In genomic region chr11:71218789-71219499, GRCh38 we compare ENCODE assay signal across 1 cellular context.
TF ChIP-seq lines count a peak whose summit lies in the region.

No MANE protein-coding gene starts in this region.

TF ChIP-seq in K562, 482 proteins besides CTCF, POLR2A, EP300 and RAD21:
- TF ChIP-seq ZBTB40 (IDR thresholded peaks at IDR 0.05) (peak; percentile 80), ZBTB40 (CRISPR knock-in tag; IDR thresholded peaks at IDR 0.05) (no peak), ZNF644 (tag; IDR thresholded peaks at IDR 0.05; ENCODE audit: low read depth) (no peak), CREM (IDR thresholded peaks at IDR 0.05; ENCODE audit: low read depth) (no peak), MCM5 (IDR thresholded peaks at IDR 0.05; ENCODE audit: low read depth) (no peak), JUN (IDR thresholded peaks at IDR 0.05; ENCODE audit: borderline replicate concordance, low read depth, low read length) (no peak), JUN (CRISPR knock-in tag; IDR thresholded peaks at IDR 0.05; ENCODE audit: borderline replicate concordance) (no peak), ZNF197 (CRISPR knock-in tag; IDR thresholded peaks at IDR 0.05; ENCODE audit: low read depth) (no peak), POLR3G (IDR thresholded peaks at IDR 0.05; ENCODE audit: extremely low read depth, insufficient read length, insufficient replicate concordance) (no peak), RBFOX2 (IDR thresholded peaks at IDR 0.05; ENCODE audit: low read depth, low read length) (no peak)
